19 cellular contexts compared by ENCODE assay signal in the genomic region with DNA sequence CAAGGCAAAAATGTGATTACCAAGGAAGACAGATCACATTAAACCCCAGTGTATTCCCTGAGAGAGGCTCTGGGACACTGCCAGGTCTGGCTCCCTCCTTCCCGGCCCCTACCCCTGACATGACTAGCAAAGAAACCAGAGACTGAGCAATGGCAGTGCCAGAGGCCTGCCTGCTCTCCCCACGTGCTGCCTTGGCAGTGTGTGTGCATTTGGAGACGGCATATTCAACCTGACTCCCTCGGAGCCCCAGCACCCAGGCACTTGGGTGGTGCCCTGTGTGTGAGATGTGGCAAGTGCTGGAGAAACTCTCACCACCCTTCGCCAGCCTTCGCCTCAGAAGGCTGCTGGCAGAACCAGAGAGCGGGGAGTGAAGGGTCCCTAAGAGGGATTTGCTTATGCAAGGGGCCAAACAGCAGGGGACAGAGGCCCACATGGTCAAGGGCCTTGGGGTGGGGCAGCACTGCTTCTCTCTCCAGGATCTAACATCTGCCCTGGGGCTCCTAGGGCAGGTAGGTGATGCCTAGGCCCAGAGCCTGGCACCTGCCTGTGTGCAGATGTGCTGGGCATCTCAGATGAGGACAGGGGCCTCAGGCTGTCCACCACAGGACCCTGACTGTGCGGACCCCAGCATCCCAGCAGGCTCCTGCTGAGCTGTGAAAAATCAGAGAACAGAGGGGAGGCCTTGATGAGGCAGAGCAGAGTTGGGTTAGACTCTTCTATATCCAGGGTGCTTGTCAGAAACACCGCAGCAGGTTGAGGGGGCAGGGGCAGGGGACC. TPM values are rescaled to one million over a fixed set of nuclear protein-coding genes. Genes with fewer than 3 reads are reported as not detected.
DNase-seq lines count a peak whose midpoint lies in the region; ATAC-seq, FAIRE-seq and TF ChIP-seq lines count a peak whose summit lies in the region.
"Had no signal": no experiment of that assay in that cellular context is flagged by ENCODE, and none has a peak within 500 bp of the region (broad histone marks: within the 10 kb centered on the region; RNA-seq: fewer than 3 reads in every experiment).

No MANE protein-coding gene starts in this region.

- no peak for ATAC-seq in activated naive CD4-positive, alpha-beta T cell treated with anti-CD3 and anti-CD28 coated beads, Interleukin-2, amount 50 U/mL, for 72 hours
- ATAC-seq in stimulated activated effector memory CD8-positive, alpha-beta T cell treated with anti-CD3 and anti-CD28 coated beads, Interleukin-12 subunit alpha, Interleukin-12 subunit beta, amount 100 ng/mL, for 72 hours = no peak
- ATAC-seq: left lobe of liver had no signal

- POLR2A ChIA-PET in PC-9 (lab: Charles Lee; ENCODE audit: unreplicated experiment) = interaction anchor here (0.6 kb wide), 1 partner anchor 182 kb away, joined by 3 read pairs; no protein-coding TSS in a partner anchor

- H3K27ac ChIP-seq in PC-9 (peak overlapping the region; percentile 35; the same call in 1 of the 2 replicates), substantia nigra (ENCODE audit: low read depth, low read length, poor library complexity, severe bottlenecking) (no peak overlapping the region)
- H3K27ac ChIP-seq: SJCRH30, WERI-Rb-1 had no signal

- FAIRE-seq in D721Med (lab: Jason Lieb, UNC) = no peak
- no peak for FAIRE-seq in GM19239 (lab: Jason Lieb, UNC)
- FAIRE-seq: A204.1, G401.6 had no signal

- BruUV-seq in PC-9 (replicated peaks; lab: Mats Ljungman, UMichigan) = no TSS peak

- no peaks in the 10 kb centered on the region for H3K36me3 Mint-ChIP-seq in activated naive CD4-positive, alpha-beta T cell treated with anti-CD3 and anti-CD28 coated beads, Interleukin-2, amount 10 ng/mL, durations not matched to agents 7 days and 5 days
- H3K36me3 Mint-ChIP-seq in activated naive CD4-positive, alpha-beta T cell treated with anti-CD3 and anti-CD28 coated beads, Interleukin-2, amount 50 U/mL, for 72 hours = no peaks in the 10 kb centered on the region
- H3K36me3 Mint-ChIP-seq in glutamatergic neuron (ENCODE audit: unreplicated experiment) = no peaks in the 10 kb centered on the region
- no peaks in the 10 kb centered on the region for H3K36me3 Mint-ChIP-seq in stimulated activated effector memory CD8-positive, alpha-beta T cell treated with anti-CD3 and anti-CD28 coated beads, Interleukin-12 subunit alpha, Interleukin-12 subunit beta, amount 100 ng/mL, for 72 hours

- no peaks in the 10 kb centered on the region for H4K20me1 ChIP-seq in PC-9 (ENCODE audit: insufficient read depth)

- no peaks in the 10 kb centered on the region for H3K79me2 ChIP-seq in PC-9 (ENCODE audit: low read depth)

- no peak for DNase-seq in activated naive CD4-positive, alpha-beta T cell treated with anti-CD3 and anti-CD28 coated beads, Interleukin-2, amount 10 ng/mL, durations not matched to agents 7 days and 5 days
- DNase-seq in activated naive CD4-positive, alpha-beta T cell treated with anti-CD3 and anti-CD28 coated beads, Interleukin-2, amount 50 U/mL, for 72 hours (ENCODE audit: low spot score in 2 of 2) = no peak
- no peak for DNase-seq in PC-9
- DNase-seq in glutamatergic neuron = peak; percentile 5
- DNase-seq in stimulated activated effector memory CD8-positive, alpha-beta T cell treated with anti-CD3 and anti-CD28 coated beads, Interleukin-12 subunit alpha, Interleukin-12 subunit beta, amount 100 ng/mL, for 72 hours (ENCODE audit: low spot score in 2 of 2) = no peak
- no peak for DNase-seq in D721Med (ENCODE audit: insufficient read length, low spot score)
- DNase-seq in GM19239 (ENCODE audit: insufficient read length, low spot score) = no peak
- DNase-seq in substantia nigra (lab: John Stamatoyannopoulos, UW) = no peak
- DNase-seq: activated CD4-positive, alpha-beta memory T cell treated with anti-CD3 and anti-CD28 coated beads for 36 hours; activated naive CD4-positive, alpha-beta T cell; NCI-H1436 treated with DMSO at 0.1 percent for 48 hours; SJCRH30; WERI-Rb-1 had no signal

- CTCF ChIA-PET in activated naive CD4-positive, alpha-beta T cell treated with anti-CD3 and anti-CD28 coated beads, Interleukin-2, amount 10 ng/mL, durations not matched to agents 7 days and 5 days (lab: Charles Lee) = no interaction called here
- CTCF ChIA-PET in PC-9 (lab: Charles Lee) = no interaction called here

- peak overlapping the region; percentile 29 for H3K27ac Mint-ChIP-seq in activated naive CD4-positive, alpha-beta T cell treated with anti-CD3 and anti-CD28 coated beads, Interleukin-2, amount 10 ng/mL, durations not matched to agents 7 days and 5 days
- H3K27ac Mint-ChIP-seq in activated naive CD4-positive, alpha-beta T cell treated with anti-CD3 and anti-CD28 coated beads, Interleukin-2, amount 50 U/mL, for 72 hours = peak overlapping the region in 1 of 2 donors; percentile 80
- peak overlapping the region; percentile 2 for H3K27ac Mint-ChIP-seq in glutamatergic neuron (ENCODE audit: unreplicated experiment)
- H3K27ac Mint-ChIP-seq in stimulated activated effector memory CD8-positive, alpha-beta T cell treated with anti-CD3 and anti-CD28 coated beads, Interleukin-12 subunit alpha, Interleukin-12 subunit beta, amount 100 ng/mL, for 72 hours = peak overlapping the region; percentile 63
- H3K27ac Mint-ChIP-seq: activated CD4-positive, alpha-beta memory T cell treated with anti-CD3 and anti-CD28 coated beads for 36 hours had no signal

- peak overlapping the region; percentile 53; the same call in 1 of the 2 replicates for H3K4me2 ChIP-seq in PC-9

- no peaks in the 10 kb centered on the region for H3K4me1 Mint-ChIP-seq in activated naive CD4-positive, alpha-beta T cell treated with anti-CD3 and anti-CD28 coated beads, Interleukin-2, amount 10 ng/mL, durations not matched to agents 7 days and 5 days
- peaks cover 13% of the 10 kb centered on the region for H3K4me1 Mint-ChIP-seq in glutamatergic neuron (ENCODE audit: low read depth, unreplicated experiment)
- H3K4me1 Mint-ChIP-seq in stimulated activated effector memory CD8-positive, alpha-beta T cell treated with anti-CD3 and anti-CD28 coated beads, Interleukin-12 subunit alpha, Interleukin-12 subunit beta, amount 100 ng/mL, for 72 hours = peaks cover 11% of the 10 kb centered on the region
- H3K4me1 Mint-ChIP-seq: central memory CD8-positive, alpha-beta T cell had no signal

- H3K27me3 Mint-ChIP-seq in activated naive CD4-positive, alpha-beta T cell treated with anti-CD3 and anti-CD28 coated beads, Interleukin-2, amount 10 ng/mL, durations not matched to agents 7 days and 5 days = no peaks in the 10 kb centered on the region
- H3K27me3 Mint-ChIP-seq in glutamatergic neuron (ENCODE audit: unreplicated experiment) = peaks cover 14% of the 10 kb centered on the region
- H3K27me3 Mint-ChIP-seq: activated CD4-positive, alpha-beta memory T cell treated with anti-CD3 and anti-CD28 coated beads for 36 hours; central memory CD8-positive, alpha-beta T cell had no signal

- no peaks in the 10 kb centered on the region for H3K9me3 Mint-ChIP-seq in activated naive CD4-positive, alpha-beta T cell treated with anti-CD3 and anti-CD28 coated beads, Interleukin-2, amount 10 ng/mL, durations not matched to agents 7 days and 5 days
- no peaks in the 10 kb centered on the region for H3K9me3 Mint-ChIP-seq in activated naive CD4-positive, alpha-beta T cell treated with anti-CD3 and anti-CD28 coated beads, Interleukin-2, amount 50 U/mL, for 72 hours
- peaks cover 6% of the 10 kb centered on the region for H3K9me3 Mint-ChIP-seq in glutamatergic neuron (ENCODE audit: unreplicated experiment)
- H3K9me3 Mint-ChIP-seq in stimulated activated effector memory CD8-positive, alpha-beta T cell treated with anti-CD3 and anti-CD28 coated beads, Interleukin-12 subunit alpha, Interleukin-12 subunit beta, amount 100 ng/mL, for 72 hours = no peaks in the 10 kb centered on the region
- H3K9me3 Mint-ChIP-seq: activated CD4-positive, alpha-beta memory T cell treated with anti-CD3 and anti-CD28 coated beads for 36 hours; central memory CD8-positive, alpha-beta T cell had no signal

- peaks cover 33% of the 10 kb centered on the region for H3K4me1 ChIP-seq in PC-9 (replicated peaks; ENCODE audit: insufficient read depth)
- H3K4me1 ChIP-seq: SJCRH30 had no signal

- no peak overlapping the region for H2AFZ ChIP-seq in PC-9

- no peaks in the 10 kb centered on the region for H3K36me3 ChIP-seq in PC-9 (ENCODE audit: low read depth)
- H3K36me3 ChIP-seq: BE2C, SJCRH30, vagina had no signal

- no peaks in the 10 kb centered on the region for H3K9me2 ChIP-seq in PC-9 (ENCODE audit: insufficient read depth)

- no peaks in the 10 kb centered on the region for H3K27me3 ChIP-seq in PC-9 (ENCODE audit: insufficient read depth, low read depth)
- H3K27me3 ChIP-seq: BE2C, SJCRH30, vagina had no signal

- H3K4me3 Mint-ChIP-seq in activated naive CD4-positive, alpha-beta T cell treated with anti-CD3 and anti-CD28 coated beads, Interleukin-2, amount 10 ng/mL, durations not matched to agents 7 days and 5 days = no peak overlapping the region
- H3K4me3 Mint-ChIP-seq in glutamatergic neuron (ENCODE audit: unreplicated experiment) = no peak overlapping the region
- no peak overlapping the region for H3K4me3 Mint-ChIP-seq in stimulated activated effector memory CD8-positive, alpha-beta T cell treated with anti-CD3 and anti-CD28 coated beads, Interleukin-12 subunit alpha, Interleukin-12 subunit beta, amount 100 ng/mL, for 72 hours
- H3K4me3 Mint-ChIP-seq: activated CD4-positive, alpha-beta memory T cell treated with anti-CD3 and anti-CD28 coated beads for 36 hours; central memory CD8-positive, alpha-beta T cell had no signal

- peaks cover 12% of the 10 kb centered on the region; the same call in 1 of the 2 replicates for H3F3A ChIP-seq in PC-9 (ENCODE audit: insufficient read depth, low read depth)

- intact Hi-C loops in PC-9 (cut with micrococcal nuclease; ENCODE audit: unreplicated experiment) = no loop called here

- no peaks in the 10 kb centered on the region for H3K9me3 ChIP-seq in PC-9 (ENCODE audit: insufficient read depth, low read depth)
- H3K9me3 ChIP-seq: BE2C, SJCRH30, vagina had no signal

- H3K4me3 ChIP-seq in PC-9 = no peak overlapping the region
- H3K4me3 ChIP-seq: SJCRH30, vagina had no signal

- TF ChIP-seq CTCF in PC-9 (conservative IDR thresholded peaks at IDR 0.05) = no peak
- TF ChIP-seq CTCF in glutamatergic neuron (IDR thresholded peaks at IDR 0.05; ENCODE audit: partially characterized antibody, unreplicated experiment) = no peak
- TF ChIP-seq CTCF in D721Med (IDR thresholded peaks at IDR 0.05; ENCODE audit: insufficient read depth, missing control alignments) = no peak

RNA-seq across cellular contexts. Expression of a gene that starts 23.6 kb away (rescaled TPM):
- 1 to 10 TPM; 2.1 to 7.6 TPM for total RNA-seq in activated naive CD4-positive, alpha-beta T cell treated with anti-CD3 and anti-CD28 coated beads, Interleukin-2, amount 50 U/mL, for 72 hours
- 83.1 and 88.2 TPM in 2 replicates for total RNA-seq in PC-9 (2021)
- total RNA-seq in glutamatergic neuron (ENCODE audit: unreplicated experiment) = 110 TPM
